ENCODE assay signal across 21 cellular contexts in the genomic region with DNA sequence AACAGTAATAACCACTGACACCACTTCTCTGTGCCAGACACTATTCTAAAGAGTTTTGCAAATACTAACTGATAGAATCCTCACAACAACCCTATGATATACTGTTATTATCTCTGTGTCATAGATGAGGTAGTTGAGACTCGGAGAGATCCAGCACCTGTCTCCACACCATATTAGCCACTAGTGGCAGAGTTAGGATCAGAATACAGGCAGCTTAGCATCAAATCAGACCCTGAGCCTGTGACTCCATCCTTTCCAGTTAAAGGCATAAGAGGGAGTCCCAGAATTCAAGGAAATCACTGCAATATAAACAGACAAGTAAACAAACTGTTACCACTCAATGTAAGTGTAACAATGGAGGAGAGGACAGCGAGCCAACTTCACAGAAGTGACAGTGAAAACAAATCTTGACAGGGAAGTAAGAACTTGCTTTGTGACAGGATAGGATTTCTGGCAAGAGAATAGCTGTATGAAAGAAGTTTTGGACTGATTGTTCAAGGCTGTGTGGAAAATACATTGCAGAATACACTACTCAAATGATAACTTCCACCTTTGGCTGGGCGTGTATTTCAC.
"Had no signal": no experiment of that assay in that cellular context is flagged by ENCODE, and none has a peak within 500 bp of the region (broad histone marks: within the 10 kb centered on the region; RNA-seq: fewer than 3 reads in every experiment).

No MANE protein-coding gene starts in this region.

- H3K4me3 ChIP-seq: K562 had no signal

- FAIRE-seq: HTR-8/SVneo, K562 had no signal

- H3K9me3 ChIP-seq: SK-N-SH had no signal

- DNase-seq: Kasumi-1, NCI-H1092 treated with DMSO at 0.1 percent for 48 hours, NCI-H1436, NCI-H187, NCI-H2029, NCI-H2081 treated with DMSO at 0.1 percent for 48 hours, NCI-H2171 treated with DMSO at 0.1 percent for 48 hours, NCI-H345, NCI-H446 treated with DMSO at 0.1 percent for 48 hours, NCI-H510A treated with DMSO at 0.1 percent for 48 hours, NCI-H526, NCI-H82, SHP77, SK-N-SH, SW 1271, T-cell had no signal

- ATAC-seq: K562, T-cell had no signal

- H3K27ac ChIP-seq: HL-60, KMS-11, RWPE1 had no signal

- H3K4me2 ChIP-seq: KMS-11, SK-N-SH had no signal
